ENCODE assay signal across 1 cellular context in genomic region chr3:179181993-179182551, GRCh38.
TF ChIP-seq lines count a peak whose summit lies in the region.

No MANE protein-coding gene starts in this region.

TF ChIP-seq in HCT116, 20 proteins besides CTCF, POLR2A, EP300 and RAD21 (continued from another document):
- TF ChIP-seq, protein P1, sequence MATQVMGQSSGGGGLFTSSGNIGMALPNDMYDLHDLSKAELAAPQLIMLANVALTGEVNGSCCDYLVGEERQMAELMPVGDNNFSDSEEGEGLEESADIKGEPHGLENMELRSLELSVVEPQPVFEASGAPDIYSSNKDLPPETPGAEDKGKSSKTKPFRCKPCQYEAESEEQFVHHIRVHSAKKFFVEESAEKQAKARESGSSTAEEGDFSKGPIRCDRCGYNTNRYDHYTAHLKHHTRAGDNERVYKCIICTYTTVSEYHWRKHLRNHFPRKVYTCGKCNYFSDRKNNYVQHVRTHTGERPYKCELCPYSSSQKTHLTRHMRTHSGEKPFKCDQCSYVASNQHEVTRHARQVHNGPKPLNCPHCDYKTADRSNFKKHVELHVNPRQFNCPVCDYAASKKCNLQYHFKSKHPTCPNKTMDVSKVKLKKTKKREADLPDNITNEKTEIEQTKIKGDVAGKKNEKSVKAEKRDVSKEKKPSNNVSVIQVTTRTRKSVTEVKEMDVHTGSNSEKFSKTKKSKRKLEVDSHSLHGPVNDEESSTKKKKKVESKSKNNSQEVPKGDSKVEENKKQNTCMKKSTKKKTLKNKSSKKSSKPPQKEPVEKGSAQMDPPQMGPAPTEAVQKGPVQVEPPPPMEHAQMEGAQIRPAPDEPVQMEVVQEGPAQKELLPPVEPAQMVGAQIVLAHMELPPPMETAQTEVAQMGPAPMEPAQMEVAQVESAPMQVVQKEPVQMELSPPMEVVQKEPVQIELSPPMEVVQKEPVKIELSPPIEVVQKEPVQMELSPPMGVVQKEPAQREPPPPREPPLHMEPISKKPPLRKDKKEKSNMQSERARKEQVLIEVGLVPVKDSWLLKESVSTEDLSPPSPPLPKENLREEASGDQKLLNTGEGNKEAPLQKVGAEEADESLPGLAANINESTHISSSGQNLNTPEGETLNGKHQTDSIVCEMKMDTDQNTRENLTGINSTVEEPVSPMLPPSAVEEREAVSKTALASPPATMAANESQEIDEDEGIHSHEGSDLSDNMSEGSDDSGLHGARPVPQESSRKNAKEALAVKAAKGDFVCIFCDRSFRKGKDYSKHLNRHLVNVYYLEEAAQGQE (IDR thresholded peaks at IDR 0.05; ENCODE audit: low read depth): no peak
TF ChIP-seq in HCT116: peak in this region for 0.
